ENCODE assay signal across 8 cellular contexts in the genomic region with DNA sequence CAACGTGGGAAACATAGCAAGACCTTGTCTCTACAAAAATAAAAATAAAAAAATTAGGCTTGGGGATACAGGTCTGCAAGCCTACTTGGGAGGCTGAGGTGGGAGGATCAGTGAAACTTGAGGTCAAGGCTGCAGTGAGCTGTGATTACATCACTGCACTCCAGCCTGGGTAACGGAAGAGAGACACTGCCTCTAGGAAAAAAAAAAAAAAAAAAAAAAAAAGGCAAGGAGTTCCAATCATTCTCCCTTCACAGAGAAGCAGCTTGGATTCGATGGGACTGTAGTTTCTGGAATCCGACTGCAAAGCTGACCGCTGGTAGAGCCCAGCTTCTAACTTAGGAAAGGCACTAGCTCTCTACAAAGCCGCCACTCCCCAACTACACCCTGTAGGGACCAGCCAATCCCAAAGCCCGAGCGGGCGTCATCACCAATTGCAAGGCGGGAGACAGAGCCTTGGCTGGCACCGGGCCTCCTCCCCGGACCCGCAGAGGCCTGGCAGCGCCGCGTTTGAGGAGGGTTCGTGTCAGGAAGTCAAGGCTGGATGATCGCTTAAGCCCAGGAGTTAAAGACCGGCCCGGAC. TPM values are rescaled to one million over a fixed set of nuclear protein-coding genes. Genes with fewer than 3 reads are reported as not detected.
DNase-seq lines count a peak whose midpoint lies in the region; ATAC-seq and TF ChIP-seq lines count a peak whose summit lies in the region.

No MANE protein-coding gene starts in this region.

- no peaks in the 10 kb centered on the region for H3K9me2 ChIP-seq in OCI-LY1 (ENCODE audit: low read depth, low read length)

- no peaks in the 10 kb centered on the region for H3F3A ChIP-seq in OCI-LY1 (ENCODE audit: insufficient read depth, low read length)

- peaks cover 43% of the 10 kb centered on the region for H3K4me1 ChIP-seq in OCI-LY1 (ENCODE audit: insufficient read depth, low read length, severe bottlenecking)
- peaks cover 17% of the 10 kb centered on the region for H3K4me1 ChIP-seq in mucosa of descending colon (ENCODE audit: low read depth)

- ATAC-seq in GM21360 (IDR thresholded peaks at IDR 0.05; ENCODE audit: unreplicated experiment) (peak; percentile 57), mucosa of descending colon (peak; percentile 87)

- H3K9ac ChIP-seq in OCI-LY1 (ENCODE audit: low read length), result peak overlapping the region; percentile 51

- H3K79me2 ChIP-seq in OCI-LY1 (ENCODE audit: insufficient read depth, low read length), result no peaks in the 10 kb centered on the region

- H2AFZ ChIP-seq in OCI-LY1 (ENCODE audit: low read length), result no peak overlapping the region

- H3K4me3 ChIP-seq in OCI-LY1 (ENCODE audit: low read depth, low read length, poor library complexity, severe bottlenecking) (peak overlapping the region; percentile 74), mucosa of descending colon (peak overlapping the region; percentile 46)

- H3K9me3 ChIP-seq in OCI-LY1 (ENCODE audit: low read length), result no peaks in the 10 kb centered on the region
- H3K9me3 ChIP-seq in mucosa of descending colon, result no peaks in the 10 kb centered on the region

- DNase-seq in COLO668 (lab: John Stamatoyannopoulos, UW; ENCODE audit: unreplicated experiment) (peak; percentile 91), HT1080 (ENCODE audit: low read depth) (peak; percentile 92), activated T-cell treated with anti-CD3 and anti-CD28 coated beads for 4 hours (peak; percentile 73), epithelial cell of prostate (ENCODE audit: low read depth, low spot score) (no peak), mucosa of descending colon (peak; percentile 93 to 96 (median 94))
- DNase-seq in stimulated activated CD8-positive, alpha-beta memory T cell treated with anti-CD3 and anti-CD28 coated beads, Interleukin-4, amount 100 ng/mL, for 4 hours (ENCODE audit: low read depth in 2 of 2, low spot score in 1 of 2), result peak; percentile 67 to 68

- no peaks in the 10 kb centered on the region for H4K20me1 ChIP-seq in OCI-LY1 (ENCODE audit: insufficient read depth, low read length)

- peak overlapping the region; percentile 86 for H3K4me2 ChIP-seq in OCI-LY1 (ENCODE audit: low read length)

- no peaks in the 10 kb centered on the region for H3K27me3 ChIP-seq in OCI-LY1 (ENCODE audit: insufficient read depth, low read length)

- TF ChIP-seq CTCF in OCI-LY1 (IDR thresholded peaks at IDR 0.05; ENCODE audit: low read length), result no peak
- TF ChIP-seq CTCF in mucosa of descending colon (IDR thresholded peaks at IDR 0.05), result no peak

- intact Hi-C loops in mucosa of descending colon (cut with DNase I, micrococcal nuclease), result no loop called here

- H3K36me3 ChIP-seq in OCI-LY1 (ENCODE audit: insufficient read depth, low read length) (peaks cover 3% of the 10 kb centered on the region; the same call in 1 of the 2 replicates), mucosa of descending colon (ENCODE audit: low read depth) (no peaks in the 10 kb centered on the region)

- peak overlapping the region; percentile 51 for H3K27ac ChIP-seq in OCI-LY1 (ENCODE audit: low read depth, low read length, poor library complexity, severe bottlenecking)
- H3K27ac ChIP-seq in epithelial cell of prostate, result peak overlapping the region; percentile 96

RNA-seq across cellular contexts. Expression of gene DDB2, which starts 0.7 kb away (rescaled TPM):
- 122 and 126 TPM in 2 replicates for total RNA-seq in HT1080 (2014; rRNA removed; shearing (Covaris generic))
- polyA plus RNA-seq in HT1080 (2015; cell fraction: cytosol; rRNA removed), result 81.7 and 90.8 TPM in 2 replicates
- 262 and 278 TPM in 2 replicates for polyA plus RNA-seq in HT1080 (2015; cell fraction: nucleus; rRNA removed)
- total RNA-seq in mucosa of descending colon, result 10 to 100 TPM; 29.8 to 41.2 (median 37.2) TPM

RNA-seq across cellular contexts. Expression of gene PACSIN3, which starts 27.8 kb away (rescaled TPM):
- 57.4 and 64.6 TPM in 2 replicates for total RNA-seq in HT1080 (2014; rRNA removed; shearing (Covaris generic))
- polyA plus RNA-seq in HT1080 (2015; cell fraction: cytosol; rRNA removed), result 36.4 and 38.4 TPM in 2 replicates
- 26.7 and 33.7 TPM in 2 replicates for polyA plus RNA-seq in HT1080 (2015; cell fraction: nucleus; rRNA removed)
- 10 to 100 TPM in 1 of 3 donors, 1 to 10 TPM in 2; 2.2 to 63.5 (median 5.1) TPM for total RNA-seq in mucosa of descending colon

RNA-seq across cellular contexts. Expression of gene ACP2, which starts 34.5 kb away (rescaled TPM):
- total RNA-seq in HT1080 (2014; rRNA removed; shearing (Covaris generic)), result 23.4 and 28.9 TPM in 2 replicates
- polyA plus RNA-seq in HT1080 (2015; cell fraction: cytosol; rRNA removed), result 14.3 and 15.6 TPM in 2 replicates
- 35.6 and 41.2 TPM in 2 replicates for polyA plus RNA-seq in HT1080 (2015; cell fraction: nucleus; rRNA removed)
- 10 to 100 TPM; 42.6 to 53.8 (median 51.1) TPM for total RNA-seq in mucosa of descending colon

RNA-seq across cellular contexts. Expression of gene ARFGAP2, which starts 37.4 kb away (rescaled TPM):
- 66.5 and 78.6 TPM in 2 replicates for total RNA-seq in HT1080 (2014; rRNA removed; shearing (Covaris generic))
- 68.8 and 69.6 TPM in 2 replicates for polyA plus RNA-seq in HT1080 (2015; cell fraction: cytosol; rRNA removed)
- polyA plus RNA-seq in HT1080 (2015; cell fraction: nucleus; rRNA removed), result 159 and 164 TPM in 2 replicates
- total RNA-seq in mucosa of descending colon, result 100 to 1,000 TPM in 2 of 3 donors, 10 to 100 TPM in 1; 83.7 to 107 (median 106) TPM

RNA-seq across cellular contexts. Expression of gene NR1H3, which starts 43.7 kb away (rescaled TPM):
- 9.7 and 13.4 TPM in 2 replicates for total RNA-seq in HT1080 (2014; rRNA removed; shearing (Covaris generic))
- 9.3 and 9.5 TPM in 2 replicates for polyA plus RNA-seq in HT1080 (2015; cell fraction: cytosol; rRNA removed)
- 12.9 and 14.4 TPM in 2 replicates for polyA plus RNA-seq in HT1080 (2015; cell fraction: nucleus; rRNA removed)
- 10 to 100 TPM; 49.1 to 73.5 (median 50.6) TPM for total RNA-seq in mucosa of descending colon
